ENCODE assay signal across 2 cellular contexts in genomic region chr2:10413488-10413887, GRCh38.
TF ChIP-seq lines count a peak whose summit lies in the region.

No MANE protein-coding gene starts in this region.

TF ChIP-seq in H1, 55 proteins besides CTCF, POLR2A, EP300 and RAD21 (continued from another document):
- TF ChIP-seq TAF1 (IDR thresholded peaks at IDR 0.05; ENCODE audit: low read depth, low read length), result no peak
- no peak for TF ChIP-seq CTBP2 (IDR thresholded peaks at IDR 0.05; ENCODE audit: borderline replicate concordance, insufficient read depth, insufficient read length, low read length)
- TF ChIP-seq JUN (IDR thresholded peaks at IDR 0.05; ENCODE audit: low read depth, low read length), result no peak

TF ChIP-seq in GM12891, 5 proteins besides CTCF, POLR2A, EP300 and RAD21 (continued from another document):
- TF ChIP-seq SPI1 (IDR thresholded peaks at IDR 0.05; ENCODE audit: low read depth, low read length), result no peak
